ENCODE assay signal across 1 cellular context in the genomic region with DNA sequence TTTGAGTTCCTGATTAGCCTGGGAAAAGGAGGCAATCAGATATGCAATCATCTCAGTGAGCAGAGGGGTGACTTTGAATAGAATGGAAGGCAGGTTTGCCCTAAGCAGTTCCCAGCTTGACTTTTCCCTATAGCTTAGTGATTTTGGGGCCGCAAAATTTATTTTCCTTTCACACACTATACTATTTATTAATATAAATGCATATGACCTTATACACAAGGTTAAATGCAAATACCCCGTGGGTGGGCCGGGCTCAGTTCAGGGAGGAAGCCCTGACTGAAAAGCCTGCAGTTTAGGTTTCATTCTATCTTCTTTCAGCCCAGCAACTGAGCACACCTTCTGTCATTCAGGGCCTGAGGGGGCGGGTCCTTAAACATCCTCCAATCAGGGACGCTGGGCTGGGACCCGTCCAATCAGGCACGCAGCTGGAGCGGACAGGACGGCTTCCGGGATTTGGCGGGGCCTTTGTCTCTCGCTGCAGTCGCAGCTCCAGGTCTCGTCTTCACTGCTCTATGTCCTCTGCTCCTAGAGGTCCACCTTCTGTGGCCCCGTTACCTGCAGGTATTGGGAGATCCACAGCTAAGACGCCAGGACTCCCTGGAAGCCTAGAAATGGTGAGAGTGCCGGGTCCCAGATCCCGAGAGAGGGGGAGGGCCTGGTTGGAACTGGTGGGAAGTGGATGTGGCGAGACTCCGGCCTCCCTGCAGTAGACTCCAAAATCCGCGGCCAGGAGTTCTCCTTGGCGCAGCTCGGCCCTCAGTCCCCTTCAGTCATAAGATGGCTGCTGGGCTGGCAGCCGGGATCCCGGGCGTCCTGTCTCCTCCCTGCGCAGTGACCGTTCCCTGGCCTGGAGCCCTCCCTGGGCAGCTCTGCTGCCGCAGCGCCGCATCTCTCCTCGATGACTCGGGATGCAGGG.
TF ChIP-seq lines count a peak whose summit lies in the region.

A gene (plus strand): TSS at position 468 of the 916 bp plus-strand sequence. CDS start 45 bp downstream, at position 513.

TF ChIP-seq in GM23338, 12 proteins besides CTCF, POLR2A, EP300 and RAD21 (continued from another document):
- TF ChIP-seq, protein P1, sequence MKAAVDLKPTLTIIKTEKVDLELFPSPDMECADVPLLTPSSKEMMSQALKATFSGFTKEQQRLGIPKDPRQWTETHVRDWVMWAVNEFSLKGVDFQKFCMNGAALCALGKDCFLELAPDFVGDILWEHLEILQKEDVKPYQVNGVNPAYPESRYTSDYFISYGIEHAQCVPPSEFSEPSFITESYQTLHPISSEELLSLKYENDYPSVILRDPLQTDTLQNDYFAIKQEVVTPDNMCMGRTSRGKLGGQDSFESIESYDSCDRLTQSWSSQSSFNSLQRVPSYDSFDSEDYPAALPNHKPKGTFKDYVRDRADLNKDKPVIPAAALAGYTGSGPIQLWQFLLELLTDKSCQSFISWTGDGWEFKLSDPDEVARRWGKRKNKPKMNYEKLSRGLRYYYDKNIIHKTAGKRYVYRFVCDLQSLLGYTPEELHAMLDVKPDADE (IDR thresholded peaks at IDR 0.05), result peak; percentile 25; the same call in 1 of the 2 replicates
- TF ChIP-seq EZH2 (IDR thresholded peaks at IDR 0.05; ENCODE audit: low read depth, unreplicated experiment), result no peak
